In genomic region chr7:131527462-131527861, GRCh38 we compare ENCODE assay signal across 21 cellular contexts. TPM values are rescaled to one million over a fixed set of nuclear protein-coding genes. Genes with fewer than 3 reads are reported as not detected.
DNase-seq lines count a peak whose midpoint lies in the region; ATAC-seq and TF ChIP-seq lines count a peak whose summit lies in the region.
"Had no signal": no experiment of that assay in that cellular context is flagged by ENCODE, and none has a peak within 500 bp of the region (broad histone marks: within the 10 kb centered on the region; RNA-seq: fewer than 3 reads in every experiment).

No MANE protein-coding gene starts in this region.

- DNase-seq in RPMI8226 (peak; percentile 23), omental fat pad (ENCODE audit: low spot score) (peak; percentile 8), NCI-H2107 treated with DMSO at 0.1 percent for 48 hours (lab: John Stamatoyannopoulos, UW; ENCODE audit: unreplicated experiment) (no peak), T-helper 9 cell (no peak), D341Med (ENCODE audit: low spot score) (no peak)
- DNase-seq: activated CD4-positive, alpha-beta memory T cell treated with anti-CD3 and anti-CD28 coated beads for 36 hours; activated naive CD4-positive, alpha-beta T cell treated with anti-CD3 and anti-CD28 coated beads, Interleukin-2, amount 10 ng/mL, durations not matched to agents 7 days and 5 days; activated T-cell treated with anti-CD3 and anti-CD28 coated beads, Interleukin-2, amount 50 U/mL, for 1 hour; COR-L47; effector memory CD4-positive, alpha-beta T cell; esophagus squamous epithelium; NCI-H2029 treated with DMSO at 0.1 percent for 48 hours; NCI-H446 treated with DMSO at 0.1 percent for 48 hours; retina; stimulated activated CD4-positive, alpha-beta T cell treated with anti-CD3 and anti-CD28 coated beads, Interleukin-15, amount 100 ng/mL, for 24 hours; tibial artery had no signal

- ATAC-seq in GM18511 (IDR thresholded peaks at IDR 0.05; ENCODE audit: unreplicated experiment), result peak; percentile 67
- peak; percentile 76 for ATAC-seq in GM19463 (IDR thresholded peaks at IDR 0.05; ENCODE audit: unreplicated experiment)
- ATAC-seq in omental fat pad (ENCODE audit: low FRiP score), result no peak
- ATAC-seq: HCT116, left lung, T-cell had no signal

- no peak for TF ChIP-seq CTCF in omental fat pad (IDR thresholded peaks at IDR 0.05)

RNA-seq across cellular contexts. Expression of gene PODXL, which starts 29.0 kb away (rescaled TPM):
- 100 to 1,000 TPM in 1 of 4 donors, 10 to 100 TPM in 3; 40.0 to 102 (median 71.6) TPM for total RNA-seq in omental fat pad

Comparison
In these comparisons a context has a peak if more than half of its experiments do, and no peak if none do; other contexts are left out.
1. DNase-seq: peak in RPMI8226 (single experiment) and omental fat pad (single experiment); none in NCI-H2107 treated with DMSO at 0.1 percent for 48 hours (single experiment), T-helper 9 cell (single experiment) and D341Med (single experiment).